19 cellular contexts compared by ENCODE assay signal in genomic region chr12:65529771-65530435, GRCh38.
"Had no signal": no experiment of that assay in that cellular context is flagged by ENCODE, and none has a peak within 500 bp of the region (broad histone marks: within the 10 kb centered on the region; RNA-seq: fewer than 3 reads in every experiment).

No MANE protein-coding gene starts in this region.

- H3K4me3 ChIP-seq: hepatocyte, upper lobe of right lung had no signal

- H3K4me2 ChIP-seq: hepatocyte had no signal

- H3K27me3 ChIP-seq: brain microvascular endothelial cell, hepatocyte, upper lobe of right lung had no signal

- H3K9me3 Mint-ChIP-seq: immature natural killer cell had no signal

- H3K4me1 Mint-ChIP-seq: immature natural killer cell had no signal

- H3K36me3 Mint-ChIP-seq: activated naive CD4-positive, alpha-beta T cell treated with anti-CD3 and anti-CD28 coated beads, Interleukin-2, amount 50 U/mL, for 72 hours; immature natural killer cell had no signal

- ATAC-seq: activated CD8-positive, alpha-beta T cell treated with anti-CD3 and anti-CD28 coated beads, Interleukin-2, amount 10 ng/mL, durations not matched to agents 7 days and 5 days; activated naive CD4-positive, alpha-beta T cell treated with anti-CD3 and anti-CD28 coated beads, Interleukin-2, amount 50 U/mL, for 72 hours; esophagus mucosa; left ventricle myocardium superior; upper lobe of right lung had no signal

- DNase-seq: activated CD4-positive, alpha-beta T cell treated with anti-CD3 and anti-CD28 coated beads for 1 hour; activated CD4-positive, alpha-beta T cell treated with anti-CD3 and anti-CD28 coated beads, Interleukin-2, amount 50 U/mL, for 1 hour; activated CD8-positive, alpha-beta T cell treated with anti-CD3 and anti-CD28 coated beads, Interleukin-2, amount 10 ng/mL, durations not matched to agents 7 days and 5 days; aorta; brain microvascular endothelial cell; caudate nucleus; effector memory CD4-positive, alpha-beta T cell; foreskin melanocyte; immature natural killer cell; kidney glomerular epithelial cell; left ventricle myocardium superior; occipital lobe; stimulated activated CD4-positive, alpha-beta T cell treated with anti-CD3 and anti-CD28 coated beads, Interleukin-4, amount 100 ng/mL, for 24 hours; stimulated activated naive CD4-positive, alpha-beta T cell treated with Interleukin-2 at 50 U/mL for 16 hours; T-helper 9 cell; upper lobe of right lung had no signal

- H3K36me3 ChIP-seq: brain microvascular endothelial cell, upper lobe of right lung had no signal

- H3K9me3 ChIP-seq: upper lobe of right lung had no signal

- H3K79me2 ChIP-seq: hepatocyte had no signal

- H3K27ac ChIP-seq: brain microvascular endothelial cell, hepatocyte, upper lobe of right lung had no signal

- H2AFZ ChIP-seq: hepatocyte had no signal

- H3K4me3 Mint-ChIP-seq: activated CD8-positive, alpha-beta T cell treated with anti-CD3 and anti-CD28 coated beads, Interleukin-2, amount 10 ng/mL, durations not matched to agents 7 days and 5 days; immature natural killer cell had no signal

- H3K4me1 ChIP-seq: upper lobe of right lung had no signal

- H3K27ac Mint-ChIP-seq: activated CD8-positive, alpha-beta T cell treated with anti-CD3 and anti-CD28 coated beads, Interleukin-2, amount 10 ng/mL, durations not matched to agents 7 days and 5 days; activated naive CD4-positive, alpha-beta T cell treated with anti-CD3 and anti-CD28 coated beads, Interleukin-2, amount 50 U/mL, for 72 hours; immature natural killer cell had no signal
